ENCODE assay signal across 13 cellular contexts in genomic region chr2:78992807-78993517, GRCh38. TPM values are rescaled to one million over a fixed set of nuclear protein-coding genes. Genes with fewer than 3 reads are reported as not detected.
DNase-seq lines count a peak whose midpoint lies in the region; ATAC-seq and TF ChIP-seq lines count a peak whose summit lies in the region.
"Had no signal": no experiment of that assay in that cellular context is flagged by ENCODE, and none has a peak within 500 bp of the region (broad histone marks: within the 10 kb centered on the region; RNA-seq: fewer than 3 reads in every experiment).

No MANE protein-coding gene starts in this region.

- ATAC-seq in upper lobe of right lung: peak; percentile 46
- ATAC-seq in HG02588 (IDR thresholded peaks at IDR 0.05; ENCODE audit: unreplicated experiment): no peak
- ATAC-seq in activated naive CD4-positive, alpha-beta T cell treated with anti-CD3 and anti-CD28 coated beads, Interleukin-2, amount 50 U/mL, for 72 hours: no peak

- H3K27ac ChIP-seq in left ventricle myocardium inferior (replicated peaks) (no peak overlapping the region), Peyer's patch (no peak overlapping the region), upper lobe of right lung (no peak overlapping the region)

- DNase-seq in left ventricle myocardium inferior: no peak
- no peak for DNase-seq in cardiac septum (ENCODE audit: low spot score)
- peak in 2 of 3 donors; percentile 73 to 76 for DNase-seq in Peyer's patch
- peak; percentile 72 for DNase-seq in left kidney (ENCODE audit: low read depth, low spot score)
- no peak for DNase-seq in upper lobe of right lung
- DNase-seq in activated CD4-positive, alpha-beta T cell treated with anti-CD3 and anti-CD28 coated beads, Interleukin-2, amount 50 U/mL, for 4 hours: no peak
- no peak for DNase-seq in activated naive CD4-positive, alpha-beta T cell treated with anti-CD3 and anti-CD28 coated beads, Interleukin-2, amount 50 U/mL, for 72 hours (ENCODE audit: low spot score in 2 of 2)
- DNase-seq: activated CD4-positive, alpha-beta memory T cell treated with anti-CD3 and anti-CD28 coated beads, Interleukin-2, amount 10 ng/mL, durations not matched to agents 7 days and 5 days; BE2C; NCI-H446 treated with DMSO at 0.1 percent for 48 hours had no signal

- H3K4me3 ChIP-seq in left ventricle myocardium inferior: peak overlapping the region; percentile 17
- H3K4me3 ChIP-seq in Peyer's patch: peak overlapping the region in 2 of 4 donors; percentile 33 to 39
- no peak overlapping the region for H3K4me3 ChIP-seq in upper lobe of right lung
- H3K4me3 ChIP-seq: lung had no signal

- peaks cover 15 to 21% of the 10 kb centered on the region in 2 donors for H3K9me3 Mint-ChIP-seq in activated naive CD4-positive, alpha-beta T cell treated with anti-CD3 and anti-CD28 coated beads, Interleukin-2, amount 50 U/mL, for 72 hours
- H3K9me3 Mint-ChIP-seq: dendritic cell treated with granulocyte-macrophage colony-stimulating factor and Interleukin-4, amounts not matched to agents 40 ng/mL and 50 ng/mL, for 4 days had no signal

- H3K4me1 ChIP-seq in left ventricle myocardium inferior (no peaks in the 10 kb centered on the region), Peyer's patch (peaks cover 0 to 9% (median 0%) of the 10 kb centered on the region in 4 donors), upper lobe of right lung (no peaks in the 10 kb centered on the region)
- H3K4me1 ChIP-seq: BE2C had no signal

- intact Hi-C loops in left ventricle myocardium inferior (cut with micrococcal nuclease): no loop called here
- intact Hi-C loops in cardiac septum (cut with DNase I): no loop called here
- intact Hi-C loops in upper lobe of right lung (cut with DNase I): no loop called here

- peak overlapping the region in 1 of 2 donors; percentile 53 for H3K27ac Mint-ChIP-seq in activated naive CD4-positive, alpha-beta T cell treated with anti-CD3 and anti-CD28 coated beads, Interleukin-2, amount 50 U/mL, for 72 hours
- H3K27ac Mint-ChIP-seq: activated CD4-positive, alpha-beta memory T cell treated with anti-CD3 and anti-CD28 coated beads, Interleukin-2, amount 10 ng/mL, durations not matched to agents 7 days and 5 days; dendritic cell treated with granulocyte-macrophage colony-stimulating factor and Interleukin-4, amounts not matched to agents 40 ng/mL and 50 ng/mL, for 4 days had no signal

- TF ChIP-seq CTCF in left ventricle myocardium inferior (IDR thresholded peaks at IDR 0.05; ENCODE audit: borderline replicate concordance) (no peak), Peyer's patch (IDR thresholded peaks at IDR 0.05) (no peak), upper lobe of right lung (IDR thresholded peaks at IDR 0.05) (no peak)

- no peak for TF ChIP-seq POLR2A in Peyer's patch (IDR thresholded peaks at IDR 0.05)

- H3K9me3 ChIP-seq in left ventricle myocardium inferior (replicated peaks) (no peaks in the 10 kb centered on the region), Peyer's patch (no peaks in the 10 kb centered on the region), upper lobe of right lung (no peaks in the 10 kb centered on the region)
- H3K9me3 ChIP-seq: BE2C had no signal

- peaks cover 25% of the 10 kb centered on the region in 2 donors for H3K36me3 Mint-ChIP-seq in activated naive CD4-positive, alpha-beta T cell treated with anti-CD3 and anti-CD28 coated beads, Interleukin-2, amount 50 U/mL, for 72 hours

- H3K36me3 ChIP-seq in left ventricle myocardium inferior: no peaks in the 10 kb centered on the region
- no peaks in the 10 kb centered on the region for H3K36me3 ChIP-seq in Peyer's patch
- H3K36me3 ChIP-seq in upper lobe of right lung: no peaks in the 10 kb centered on the region
- H3K36me3 ChIP-seq: BE2C had no signal

- H3K27me3 ChIP-seq in left ventricle myocardium inferior (ENCODE audit: low read depth) (peaks cover 70% of the 10 kb centered on the region), Peyer's patch (no peaks in the 10 kb centered on the region), upper lobe of right lung (peaks cover 35% of the 10 kb centered on the region)
- H3K27me3 ChIP-seq: BE2C had no signal

RNA-seq across cellular contexts. Expression of gene REG3G, which starts 32.5 kb away (rescaled TPM):
- total RNA-seq in left ventricle myocardium inferior (not detected), cardiac septum (not detected), Peyer's patch (10 to 100 TPM in 1 of 4 donors, not detected in 3; 33.1 TPM), upper lobe of right lung (not detected)
- total RNA-seq in activated naive CD4-positive, alpha-beta T cell treated with anti-CD3 and anti-CD28 coated beads, Interleukin-2, amount 50 U/mL, for 72 hours: not detected
- total RNA-seq: activated CD4-positive, alpha-beta memory T cell treated with anti-CD3 and anti-CD28 coated beads, Interleukin-2, amount 10 ng/mL, durations not matched to agents 7 days and 5 days had no signal

Comparison
In these comparisons a context has a peak if more than half of its experiments do, and no peak if none do; other contexts are left out.
1. DNase-seq: peak in Peyer's patch (2 of 3) and left kidney (single experiment); none in left ventricle myocardium inferior (single experiment), cardiac septum (single experiment), upper lobe of right lung (single experiment), activated CD4-positive, alpha-beta T cell treated with anti-CD3 and anti-CD28 coated beads, Interleukin-2, amount 50 U/mL, for 4 hours (0 of 2) and activated naive CD4-positive, alpha-beta T cell treated with anti-CD3 and anti-CD28 coated beads, Interleukin-2, amount 50 U/mL, for 72 hours (0 of 2).